25 cellular contexts compared by ENCODE assay signal in the genomic region with DNA sequence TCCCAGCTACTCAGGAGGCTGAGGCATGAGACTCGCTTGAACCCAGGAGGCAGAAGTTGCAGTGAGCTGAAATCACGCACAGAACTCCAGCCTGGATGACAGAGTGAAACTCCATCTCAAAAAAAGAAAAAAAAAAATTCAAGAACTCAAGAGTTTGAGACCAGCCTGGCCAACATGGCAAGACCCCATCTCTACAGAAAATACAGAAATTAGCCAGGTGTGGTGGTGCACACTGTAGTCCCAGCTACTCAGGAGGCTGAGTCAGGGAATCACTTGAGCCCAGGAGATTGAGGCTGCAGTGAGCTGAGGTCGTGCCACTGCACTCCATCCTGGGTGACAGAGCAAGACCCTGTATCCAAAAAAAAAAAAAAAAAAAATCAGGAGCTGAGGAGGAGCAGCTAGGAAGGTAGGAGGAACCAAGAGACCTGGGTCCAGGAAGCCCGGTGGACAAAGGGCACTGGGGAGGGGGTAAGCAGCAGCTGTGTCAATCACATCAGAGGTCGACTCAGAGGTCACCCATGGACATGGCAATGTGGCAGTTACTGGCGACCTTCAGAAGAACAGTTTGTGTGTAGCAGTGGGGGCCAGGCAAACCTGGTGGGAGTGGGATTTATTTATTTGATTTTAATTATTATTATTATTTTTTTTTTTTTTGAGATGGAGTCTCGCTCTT. TPM values are rescaled to one million over a fixed set of nuclear protein-coding genes. Genes with fewer than 3 reads are reported as not detected.
"Had no signal": no experiment of that assay in that cellular context is flagged by ENCODE, and none has a peak within 500 bp of the region (broad histone marks: within the 10 kb centered on the region; RNA-seq: fewer than 3 reads in every experiment).

No MANE protein-coding gene starts in this region.

- H3K4me3 ChIP-seq: MG63 had no signal

- DNase-seq: IMR-90, Karpas-422, KG1, MG63, NCI-H1092, NCI-H1105 treated with DMSO at 0.1 percent for 48 hours, NCI-H1417 treated with DMSO at 0.1 percent for 48 hours, NCI-H146, NCI-H1694 treated with DMSO at 0.1 percent for 48 hours, NCI-H2029, NCI-H2081 treated with DMSO at 0.1 percent for 48 hours, NCI-H2171, NCI-H226, NCI-H446, NCI-H510A, NCI-H524 treated with DMSO at 0.1 percent for 48 hours, NCI-H69, NCI-H774, Right ventricle myocardium superior, RPMI8226, SK-N-SH, SW 1271 had no signal

- H3K9ac ChIP-seq: SK-N-SH had no signal

- H3K4me2 ChIP-seq: SK-N-SH had no signal

- H3K9me3 ChIP-seq: MG63, SK-N-SH had no signal

- H3K36me3 ChIP-seq: MG63 had no signal

- H3K27me3 ChIP-seq: MG63 had no signal

- FAIRE-seq: RCC 7860 had no signal

RNA-seq across cellular contexts. Expression of gene PRM1, which starts 11.1 kb away (rescaled TPM):
- total RNA-seq: HT-29, IMR-90, Right ventricle myocardium superior, SK-MEL-5 had no signal
- polyA plus RNA-seq: IMR-90, SK-N-SH had no signal

RNA-seq across cellular contexts. Expression of gene PRM2, which starts 15.9 kb away (rescaled TPM):
- total RNA-seq: HT-29, IMR-90, Right ventricle myocardium superior, SK-MEL-5 had no signal
- polyA plus RNA-seq: IMR-90, SK-N-SH had no signal

RNA-seq across cellular contexts. Expression of gene PRM3, which starts 18.8 kb away (rescaled TPM):
- total RNA-seq: HT-29, IMR-90, Right ventricle myocardium superior, SK-MEL-5 had no signal
- polyA plus RNA-seq: IMR-90, SK-N-SH had no signal

RNA-seq across cellular contexts. Expression of gene TNP2, which starts 23.1 kb away (rescaled TPM):
- total RNA-seq: HT-29, IMR-90, Right ventricle myocardium superior, SK-MEL-5 had no signal
- polyA plus RNA-seq: IMR-90, SK-N-SH had no signal
